ENCODE assay signal across 23 cellular contexts in the genomic region with DNA sequence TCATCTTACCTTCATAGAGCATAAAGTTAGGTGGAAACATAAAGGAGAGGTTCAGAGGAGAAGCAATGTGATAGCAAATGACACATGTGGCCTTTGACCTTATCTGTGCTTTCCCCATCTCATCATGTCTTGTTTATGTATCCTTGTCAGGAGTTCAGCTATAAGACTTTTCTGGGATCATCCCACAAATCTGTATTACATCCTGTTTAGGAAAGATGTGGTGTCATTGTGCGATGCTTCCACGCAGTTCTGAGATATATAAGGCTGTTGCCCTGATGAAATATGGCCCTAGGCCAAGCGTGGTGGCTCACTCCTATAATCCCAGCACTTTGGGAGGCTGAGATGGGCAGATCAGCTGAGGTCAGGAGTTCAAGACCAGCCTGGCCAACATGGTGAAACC.
"Had no signal": no experiment of that assay in that cellular context is flagged by ENCODE, and none has a peak within 500 bp of the region (broad histone marks: within the 10 kb centered on the region; RNA-seq: fewer than 3 reads in every experiment).

No MANE protein-coding gene starts in this region.

- H3K27ac Mint-ChIP-seq: dendritic cell treated with granulocyte-macrophage colony-stimulating factor and Interleukin-4, amounts not matched to agents 40 ng/mL and 50 ng/mL, for 4 days; stimulated activated naive CD8-positive, alpha-beta T cell treated with anti-CD3 and anti-CD28 coated beads, Interleukin-15, Interleukin-2, amounts not matched to agents 100 ng/mL and 50 ng/mL, for 24 hours had no signal

- ATAC-seq: effector memory CD8-positive, alpha-beta T cell; foreskin keratinocyte; left lobe of liver; mucosa of descending colon; naive thymus-derived CD8-positive, alpha-beta T cell; psoas muscle; sciatic nerve; stimulated activated memory B cell treated with anti-CD40 and anti-IgM and Interleukin-4, amounts not matched to agents 10 μg/mL and 1 μg/mL and 100 μg/mL, for 72 hours had no signal

- H3K9me3 Mint-ChIP-seq: dendritic cell treated with granulocyte-macrophage colony-stimulating factor and Interleukin-4, amounts not matched to agents 40 ng/mL and 50 ng/mL, for 4 days; effector memory CD8-positive, alpha-beta T cell; naive thymus-derived CD8-positive, alpha-beta T cell; stimulated activated memory B cell treated with anti-CD40 and anti-IgM and Interleukin-4, amounts not matched to agents 10 μg/mL and 1 μg/mL and 100 μg/mL, for 72 hours; stimulated activated naive CD8-positive, alpha-beta T cell treated with anti-CD3 and anti-CD28 coated beads, Interleukin-15, Interleukin-2, amounts not matched to agents 100 ng/mL and 50 ng/mL, for 24 hours had no signal

- H3K4me3 Mint-ChIP-seq: dendritic cell treated with granulocyte-macrophage colony-stimulating factor and Interleukin-4, amounts not matched to agents 40 ng/mL and 50 ng/mL, for 4 days; effector memory CD8-positive, alpha-beta T cell; naive thymus-derived CD8-positive, alpha-beta T cell; stimulated activated memory B cell treated with anti-CD40 and anti-IgM and Interleukin-4, amounts not matched to agents 10 μg/mL and 1 μg/mL and 100 μg/mL, for 72 hours; stimulated activated naive CD8-positive, alpha-beta T cell treated with anti-CD3 and anti-CD28 coated beads, Interleukin-15, Interleukin-2, amounts not matched to agents 100 ng/mL and 50 ng/mL, for 24 hours had no signal

- H3K4me3 ChIP-seq: esophagus muscularis mucosa, hepatocyte, mucosa of descending colon, psoas muscle, spleen, tibial artery, upper lobe of left lung, uterus had no signal

- DNase-seq: effector memory CD8-positive, alpha-beta T cell; foreskin keratinocyte; head of caudate nucleus; kidney glomerular epithelial cell; mammary epithelial cell; mucosa of descending colon; naive thymus-derived CD8-positive, alpha-beta T cell; psoas muscle; retina; spleen; stimulated activated CD4-positive, alpha-beta T cell treated with anti-CD3 and anti-CD28 coated beads, Interleukin-15, amount 100 ng/mL, for 24 hours; stimulated activated CD4-positive, alpha-beta T cell treated with anti-CD3 and anti-CD28 coated beads, Interleukin-1b, Interleukin-23, amount 100 ng/mL, for 48 hours; stimulated activated CD4-positive, alpha-beta T cell treated with anti-CD3 and anti-CD28 coated beads, Interleukin-4, amount 100 ng/mL, for 24 hours; tibial artery; uterus had no signal

- H3K27me3 Mint-ChIP-seq: dendritic cell treated with granulocyte-macrophage colony-stimulating factor and Interleukin-4, amounts not matched to agents 40 ng/mL and 50 ng/mL, for 4 days; effector memory CD8-positive, alpha-beta T cell; naive thymus-derived CD8-positive, alpha-beta T cell; stimulated activated memory B cell treated with anti-CD40 and anti-IgM and Interleukin-4, amounts not matched to agents 10 μg/mL and 1 μg/mL and 100 μg/mL, for 72 hours; stimulated activated naive CD8-positive, alpha-beta T cell treated with anti-CD3 and anti-CD28 coated beads, Interleukin-15, Interleukin-2, amounts not matched to agents 100 ng/mL and 50 ng/mL, for 24 hours had no signal

- H3K36me3 Mint-ChIP-seq: naive thymus-derived CD8-positive, alpha-beta T cell; stimulated activated memory B cell treated with anti-CD40 and anti-IgM and Interleukin-4, amounts not matched to agents 10 μg/mL and 1 μg/mL and 100 μg/mL, for 72 hours had no signal
